In genomic region chr3:86702381-86702958, GRCh38 we compare ENCODE assay signal across 9 cellular contexts.
DNase-seq lines count a peak whose midpoint lies in the region; TF ChIP-seq lines count a peak whose summit lies in the region.
"Had no signal": no experiment of that assay in that cellular context is flagged by ENCODE, and none has a peak within 500 bp of the region (broad histone marks: within the 10 kb centered on the region; RNA-seq: fewer than 3 reads in every experiment).

No MANE protein-coding gene starts in this region.

- H3K79me2 ChIP-seq in OCI-LY1 (ENCODE audit: insufficient read depth, low read length): no peaks in the 10 kb centered on the region
- no peaks in the 10 kb centered on the region for H3K79me2 ChIP-seq in fibroblast of lung (ENCODE audit: control insufficient read depth, insufficient read depth, low read length)

- H3K27ac ChIP-seq in OCI-LY1 (ENCODE audit: low read depth, low read length, poor library complexity, severe bottlenecking) (no peak overlapping the region), fibroblast of lung (ENCODE audit: insufficient read depth, low read length) (no peak overlapping the region)
- H3K27ac ChIP-seq: epithelial cell of prostate had no signal

- H3K4me1 ChIP-seq in OCI-LY1 (ENCODE audit: insufficient read depth, low read length, severe bottlenecking): no peaks in the 10 kb centered on the region
- no peaks in the 10 kb centered on the region for H3K4me1 ChIP-seq in fibroblast of lung (ENCODE audit: control insufficient read depth, extremely low read depth, insufficient read depth, low read length)

- DNase-seq in A172 (ENCODE audit: low spot score) (peak; percentile 18), GM12864 (ENCODE audit: low read depth) (no peak), fibroblast of lung (ENCODE audit: low read depth in 2 of 2) (peak in 1 of 2 donors; percentile 23), medulla oblongata (ENCODE audit: extremely low spot score) (no peak), germinal center (ENCODE audit: low spot score) (no peak)
- DNase-seq in stimulated activated naive CD4-positive, alpha-beta T cell (lab: John Stamatoyannopoulos, UW): no peak
- DNase-seq in activated CD4-positive, alpha-beta T cell treated with anti-CD3 and anti-CD28 coated beads, Interleukin-2, amount 50 U/mL, for 48 hours: no peak

- H3K9me3 ChIP-seq in OCI-LY1 (ENCODE audit: low read length) (no peaks in the 10 kb centered on the region), fibroblast of lung (ENCODE audit: control insufficient read depth, insufficient read depth, low read depth, low read length) (no peaks in the 10 kb centered on the region)

- H2AFZ ChIP-seq in OCI-LY1 (ENCODE audit: low read length) (no peak overlapping the region), fibroblast of lung (ENCODE audit: low read length) (no peak overlapping the region)

- TF ChIP-seq CTCF in GM12864 (IDR thresholded peaks at IDR 0.05; ENCODE audit: low read depth, low read length, missing control alignments) (peak; percentile 39), OCI-LY1 (IDR thresholded peaks at IDR 0.05; ENCODE audit: low read length) (peak; percentile 38), fibroblast of lung (conservative IDR thresholded peaks at IDR 0.05 in 1 of 2, IDR thresholded peaks at IDR 0.05 in 1 of 2; ENCODE audit: low read depth in 1 of 2, low read length in 2 of 2) (peak; percentile 53 to 58)

- no peaks in the 10 kb centered on the region for H3F3A ChIP-seq in OCI-LY1 (ENCODE audit: insufficient read depth, low read length)

- H3K27me3 ChIP-seq in OCI-LY1 (ENCODE audit: insufficient read depth, low read length): no peaks in the 10 kb centered on the region
- no peaks in the 10 kb centered on the region for H3K27me3 ChIP-seq in fibroblast of lung (ENCODE audit: control insufficient read depth, insufficient read depth, low read length)

- no peak overlapping the region for H3K4me3 ChIP-seq in GM12864 (ENCODE audit: low read depth, low read length)
- H3K4me3 ChIP-seq in OCI-LY1 (ENCODE audit: low read depth, low read length, poor library complexity, severe bottlenecking): no peak overlapping the region
- no peak overlapping the region for H3K4me3 ChIP-seq in fibroblast of lung (replicated peaks in 1 of 4; ENCODE audit: control extremely low read depth in 1 of 4, insufficient read depth in 1 of 4, low read depth in 3 of 4, low read length in 4 of 4)

- H3K9me2 ChIP-seq in OCI-LY1 (ENCODE audit: low read depth, low read length): no peaks in the 10 kb centered on the region

- H3K4me2 ChIP-seq in OCI-LY1 (ENCODE audit: low read length): no peak overlapping the region
- no peak overlapping the region for H3K4me2 ChIP-seq in fibroblast of lung (ENCODE audit: extremely low read depth, insufficient read depth, low read length)

- H3K36me3 ChIP-seq in OCI-LY1 (ENCODE audit: insufficient read depth, low read length): no peaks in the 10 kb centered on the region
- H3K36me3 ChIP-seq in fibroblast of lung (ENCODE audit: control insufficient read depth, insufficient read depth, low read length): no peaks in the 10 kb centered on the region

- H4K20me1 ChIP-seq in OCI-LY1 (ENCODE audit: insufficient read depth, low read length) (no peaks in the 10 kb centered on the region), fibroblast of lung (ENCODE audit: control insufficient read depth, extremely low read depth, insufficient read depth, low read length) (no peaks in the 10 kb centered on the region)

- H3K9ac ChIP-seq in OCI-LY1 (ENCODE audit: low read length): no peak overlapping the region
- no peak overlapping the region for H3K9ac ChIP-seq in fibroblast of lung (ENCODE audit: insufficient read depth, low read length)
